In genomic region chr7:68038621-68039314, GRCh38 we compare ENCODE assay signal across 17 cellular contexts.
DNase-seq lines count a peak whose midpoint lies in the region; ATAC-seq and TF ChIP-seq lines count a peak whose summit lies in the region.
"Had no signal": no experiment of that assay in that cellular context is flagged by ENCODE, and none has a peak within 500 bp of the region (broad histone marks: within the 10 kb centered on the region; RNA-seq: fewer than 3 reads in every experiment).

No MANE protein-coding gene starts in this region.

- no peak overlapping the region for H3K4me3 ChIP-seq in GM23248
- no peak overlapping the region for H3K4me3 ChIP-seq in epithelial cell of esophagus (ENCODE audit: low read length)
- H3K4me3 ChIP-seq: BLaER1, body of pancreas, dorsolateral prefrontal cortex had no signal

- H3K4me3 Mint-ChIP-seq in nephron = no peak overlapping the region
- H3K4me3 Mint-ChIP-seq: nephron progenitor cell; T-helper 1 cell treated with Interleukin-12 subunit alpha and Interleukin-12 subunit beta and Interleukin-4 antibody, amounts not matched to agents 30 μg/mL and 1 μg/mL, for 36 hours had no signal

- TF ChIP-seq CTCF in epithelial cell of esophagus (IDR thresholded peaks at IDR 0.05; ENCODE audit: insufficient read depth, low read depth, low read length, missing control alignments) (no peak), nephron (IDR thresholded peaks at IDR 0.05; ENCODE audit: unreplicated experiment in 3 of 3) (no peak), omental fat pad (IDR thresholded peaks at IDR 0.05) (no peak)

- ATAC-seq in omental fat pad (ENCODE audit: low FRiP score) = no peak
- no peak for ATAC-seq in HG03175 (IDR thresholded peaks at IDR 0.05; ENCODE audit: unreplicated experiment)
- ATAC-seq: body of pancreas had no signal

- no peaks in the 10 kb centered on the region for H3K4me1 ChIP-seq in GM23248 (ENCODE audit: insufficient read depth)
- H3K4me1 ChIP-seq: BLaER1, body of pancreas had no signal

- H3K27ac Mint-ChIP-seq in nephron = peak overlapping the region; percentile 45 to 53 (median 50)
- H3K27ac Mint-ChIP-seq: nephron progenitor cell; T-helper 1 cell treated with Interleukin-12 subunit alpha and Interleukin-12 subunit beta and Interleukin-4 antibody, amounts not matched to agents 30 μg/mL and 1 μg/mL, for 36 hours had no signal

- no peak overlapping the region for H3K4me2 ChIP-seq in GM23248 (ENCODE audit: unreplicated experiment)
- H3K4me2 ChIP-seq: BLaER1 had no signal

- no peaks in the 10 kb centered on the region for H3K9me3 ChIP-seq in GM23248 (ENCODE audit: low read depth)
- H3K9me3 ChIP-seq: body of pancreas had no signal

- WGBS in GM23248 (ENCODE audit: low coverage in 1 of 2, low lambda C conversion rate in 2 of 2, missing lambda C conversion rate in 2 of 2), 2 experiments = 33 to 37% methylated on average over 4 of the region's 4 CpGs

- DNase-seq in GM23248 (peak; percentile 22), RPMI7951 (ENCODE audit: low read depth) (peak; percentile 53), epithelial cell of esophagus (ENCODE audit: low read depth) (peak; percentile 9), 8988T (no peak), omental fat pad (ENCODE audit: low spot score) (no peak)
- DNase-seq in activated CD8-positive, alpha-beta memory T cell treated with anti-CD3 and anti-CD28 coated beads, Interleukin-2, amount 50 U/mL, for 4 hours = no peak
- DNase-seq: activated CD4-positive, CD25-positive, alpha-beta regulatory T cell; activated gamma-delta T cell treated with Interleukin-2 at 50 U/mL for 16 hours; body of pancreas; DMS79 treated with DMSO at 0.1 percent for 48 hours; dorsolateral prefrontal cortex; NCI-H2081; nephron progenitor cell had no signal

- no peaks in the 10 kb centered on the region for H3K36me3 ChIP-seq in GM23248 (ENCODE audit: low read depth)
- H3K36me3 ChIP-seq: BLaER1 had no signal

- H3K27ac ChIP-seq in GM23248 = no peak overlapping the region
- H3K27ac ChIP-seq: BLaER1, body of pancreas, dorsolateral prefrontal cortex had no signal

- H3K9ac ChIP-seq in GM23248 = no peak overlapping the region
- H3K9ac ChIP-seq: BLaER1 had no signal

- peaks cover 5% of the 10 kb centered on the region for H3K9me3 Mint-ChIP-seq in nephron

- in situ Hi-C loops in GM23248 (cut with MboI) = no loop called here

- no peaks in the 10 kb centered on the region for H3K79me2 ChIP-seq in GM23248 (ENCODE audit: insufficient read depth)

- no peaks in the 10 kb centered on the region for H3K36me3 Mint-ChIP-seq in nephron (ENCODE audit: low read depth)

- peaks cover 10% of the 10 kb centered on the region for H3K4me1 Mint-ChIP-seq in nephron
- H3K4me1 Mint-ChIP-seq: nephron progenitor cell had no signal

- H3K9me2 ChIP-seq in GM23248 (ENCODE audit: insufficient read depth) = no peaks in the 10 kb centered on the region

- peaks cover 7% of the 10 kb centered on the region for H3K27me3 Mint-ChIP-seq in nephron (ENCODE audit: low read depth)

- no peaks in the 10 kb centered on the region for H4K20me1 ChIP-seq in GM23248 (ENCODE audit: insufficient read depth)
- H4K20me1 ChIP-seq: BLaER1 had no signal

- no peaks in the 10 kb centered on the region for H3F3A ChIP-seq in GM23248 (ENCODE audit: insufficient read depth)

- no peak overlapping the region for H2AFZ ChIP-seq in GM23248

- H3K27me3 ChIP-seq in GM23248 (replicated peaks; ENCODE audit: insufficient read depth) = no peaks in the 10 kb centered on the region
- H3K27me3 ChIP-seq: BLaER1, body of pancreas had no signal

Comparison
In these comparisons a context has a peak if more than half of its experiments do, and no peak if none do; other contexts are left out.
1. DNase-seq: peak in GM23248 (single experiment), RPMI7951 (single experiment) and epithelial cell of esophagus (single experiment); none in 8988T (single experiment), omental fat pad (single experiment) and activated CD8-positive, alpha-beta memory T cell treated with anti-CD3 and anti-CD28 coated beads, Interleukin-2, amount 50 U/mL, for 4 hours (single experiment).